9 cellular contexts compared by ENCODE assay signal in the genomic region with DNA sequence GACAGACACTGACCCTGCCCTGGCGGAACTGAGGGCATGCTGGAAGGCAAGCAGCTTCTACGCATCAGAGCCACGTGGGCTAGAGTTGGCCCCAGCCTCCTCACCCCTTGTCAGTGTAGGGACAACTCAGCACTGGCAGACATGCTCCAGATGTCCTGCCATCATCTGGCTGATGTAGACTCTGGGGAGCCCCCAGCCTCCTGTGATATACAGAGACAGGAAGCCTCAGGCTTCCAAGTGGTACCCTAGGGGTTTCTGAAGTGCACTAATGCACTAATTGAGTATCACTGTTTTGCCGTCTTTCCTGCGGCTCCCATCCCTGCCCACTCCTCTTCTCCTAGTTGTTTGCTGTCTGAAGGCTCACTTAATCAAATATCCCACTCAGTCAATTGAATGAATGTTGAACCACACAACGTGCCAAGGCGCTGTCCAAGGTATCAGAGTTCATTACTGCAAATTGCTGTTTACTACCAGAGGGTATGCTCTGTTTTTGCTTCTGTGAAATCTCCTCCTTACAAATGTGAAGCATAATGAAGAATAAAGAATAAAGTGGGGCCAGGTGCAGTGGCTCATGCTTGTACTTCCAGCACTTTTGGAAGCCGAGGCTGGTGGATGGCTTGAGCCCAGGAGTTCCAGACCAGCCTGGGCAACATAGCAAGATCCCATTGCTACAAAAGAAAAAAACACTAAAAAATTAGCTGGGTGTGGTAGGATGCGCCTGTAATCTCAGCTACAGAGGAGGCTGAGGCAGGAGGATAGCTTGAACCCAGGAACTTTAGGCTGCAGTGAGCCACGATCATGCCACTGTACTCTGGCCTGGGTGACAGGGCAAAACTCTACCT.
A peak's percentile ranks its signal among the peaks of the same experiment; 100 is the strongest.
DNase-seq lines count a peak whose midpoint lies in the region; ATAC-seq, FAIRE-seq and TF ChIP-seq lines count a peak whose summit lies in the region.
"Had no signal": no experiment of that assay in that cellular context is flagged by ENCODE, and none has a peak within 500 bp of the region (broad histone marks: within the 10 kb centered on the region; RNA-seq: fewer than 3 reads in every experiment).

No MANE protein-coding gene starts in this region.

- WGBS in K562 (ENCODE audit: insufficient coverage, low coverage, missing lambda C conversion rate), result 2% methylated on average over 10 of the region's 10 CpGs
- WGBS in mesenchymal stem cell, result 72% methylated on average over 10 of the region's 10 CpGs
- 68 to 71% (median 69%) methylated on average over 10 of the region's 10 CpGs for WGBS in stomach, 5 donors

- no peak overlapping the region for H3K18ac ChIP-seq in mesenchymal stem cell (ENCODE audit: low read depth in 1 of 2, low read length in 2 of 2)

- H4K8ac ChIP-seq in mesenchymal stem cell (ENCODE audit: low read length), result no peak overlapping the region

- no peak overlapping the region for H2AK5ac ChIP-seq in mesenchymal stem cell (ENCODE audit: low read length, severe bottlenecking)

- no peak overlapping the region for H2BK120ac ChIP-seq in mesenchymal stem cell (ENCODE audit: low read depth, low read length)

- no peak overlapping the region for H3K4ac ChIP-seq in mesenchymal stem cell (ENCODE audit: low read depth in 1 of 2, low read length in 2 of 2)

- H3K27ac ChIP-seq in K562 (ENCODE audit: extremely low read depth, low read depth, low read length) (no peak overlapping the region), mesenchymal stem cell (ENCODE audit: low read length, poor library complexity, severe bottlenecking) (no peak overlapping the region), stomach (no peak overlapping the region)

- no peak overlapping the region for H2BK5ac ChIP-seq in mesenchymal stem cell (ENCODE audit: low read depth, low read length, poor library complexity, severe bottlenecking)

- H3K36me3 ChIP-seq in K562 (ENCODE audit: control insufficient read depth, insufficient read depth, low read length) (no peaks in the 10 kb centered on the region), mesenchymal stem cell (ENCODE audit: control insufficient read depth in 1 of 2, insufficient read depth in 2 of 2, low read depth in 1 of 2, low read length in 2 of 2) (no peaks in the 10 kb centered on the region), stomach (no peaks in the 10 kb centered on the region)

- no peaks in the 10 kb centered on the region for H3K9me3 ChIP-seq in K562 (replicated peaks; ENCODE audit: control insufficient read depth, insufficient read depth, low read depth, low read length)
- H3K9me3 ChIP-seq in mesenchymal stem cell (ENCODE audit: control insufficient read depth, low read length), result no peaks in the 10 kb centered on the region
- H3K9me3 ChIP-seq in stomach, result no peaks in the 10 kb centered on the region

- no peaks in the 10 kb centered on the region for H3K4me1 Mint-ChIP-seq in natural killer cell treated with Interleukin-12 subunit alpha and Interleukin-12 subunit beta and Interleukin-15 and Interleukin-18, amount 100 ng/mL, for 72 hours (ENCODE audit: low read depth in 2 of 2)

- no peak overlapping the region for H3K4me3 Mint-ChIP-seq in natural killer cell treated with Interleukin-12 subunit alpha and Interleukin-12 subunit beta and Interleukin-15 and Interleukin-18, amount 100 ng/mL, for 72 hours
- H3K4me3 Mint-ChIP-seq: HFFc6 had no signal

- no peaks in the 10 kb centered on the region for H3K79me1 ChIP-seq in mesenchymal stem cell (replicated peaks; ENCODE audit: low read length, poor library complexity, severe bottlenecking)

- intact Hi-C loops in K562 (cut with micrococcal nuclease), result no loop called here
- intact Hi-C loops in stomach (cut with DNase I; ENCODE audit: low total_unique reads), result no loop called here

- H3K4me1 ChIP-seq in K562 (replicated peaks in 1 of 2; ENCODE audit: control insufficient read depth in 2 of 2, insufficient read depth in 2 of 2, low read length in 2 of 2), result no peaks in the 10 kb centered on the region
- peaks cover 4% of the 10 kb centered on the region for H3K4me1 ChIP-seq in mesenchymal stem cell (ENCODE audit: control insufficient read depth, insufficient read depth, low read depth, low read length)
- no peaks in the 10 kb centered on the region for H3K4me1 ChIP-seq in stomach

- peaks cover 10 to 13% of the 10 kb centered on the region in 2 donors for H3K27me3 Mint-ChIP-seq in natural killer cell treated with Interleukin-12 subunit alpha and Interleukin-12 subunit beta and Interleukin-15 and Interleukin-18, amount 100 ng/mL, for 72 hours

- no peaks in the 10 kb centered on the region for H3K36me3 Mint-ChIP-seq in natural killer cell treated with Interleukin-12 subunit alpha and Interleukin-12 subunit beta and Interleukin-15 and Interleukin-18, amount 100 ng/mL, for 72 hours

- ATAC-seq in K562, result no peak
- no peak for ATAC-seq in natural killer cell treated with Interleukin-12 subunit alpha and Interleukin-12 subunit beta and Interleukin-15 and Interleukin-18, amount 100 ng/mL, for 72 hours

- BruUV-seq in K562 (replicated peaks; lab: Mats Ljungman, UMichigan), result no TSS peak

- H3K9me3 Mint-ChIP-seq in natural killer cell treated with Interleukin-12 subunit alpha and Interleukin-12 subunit beta and Interleukin-15 and Interleukin-18, amount 100 ng/mL, for 72 hours, result no peaks in the 10 kb centered on the region
- H3K9me3 Mint-ChIP-seq: HFFc6 had no signal

- TF ChIP-seq RAD21 in K562 (CRISPR knock-in tag; conservative IDR thresholded peaks at IDR 0.05 in 1 of 2, IDR thresholded peaks at IDR 0.05 in 1 of 2), result no peak

- no peak overlapping the region for H3K23ac ChIP-seq in mesenchymal stem cell (ENCODE audit: low read length in 2 of 2)

- H2BK15ac ChIP-seq in mesenchymal stem cell (ENCODE audit: low read depth, poor library complexity, severe bottlenecking), result no peak overlapping the region

- H3K9me1 ChIP-seq in K562 (ENCODE audit: control insufficient read depth, insufficient read depth, low read length), result no peaks in the 10 kb centered on the region

- TF ChIP-seq POLR2A in K562 (conservative IDR thresholded peaks at IDR 0.05) (no peak), stomach (IDR thresholded peaks at IDR 0.05) (no peak)

- TF ChIP-seq CTCF in GM12865 (IDR thresholded peaks at IDR 0.05; ENCODE audit: insufficient read depth, low read depth, low read length, missing control alignments), result no peak
- TF ChIP-seq CTCF in K562 (IDR thresholded peaks at IDR 0.05 in 2 of 3, conservative IDR thresholded peaks at IDR 0.05 in 1 of 3; ENCODE audit: insufficient read depth in 2 of 3, low read depth in 1 of 3, low read length in 3 of 3), result no peak
- TF ChIP-seq CTCF in stomach (IDR thresholded peaks at IDR 0.05), result no peak

- peak overlapping the region in 1 of 2 experiments; percentile 77 for H3K14ac ChIP-seq in mesenchymal stem cell (ENCODE audit: low read length in 2 of 2)

- POLR2A ChIA-PET in K562 (lab: Yijun Ruan, JAX), result no interaction called here

- H3K4me3 ChIP-seq in GM12865 (ENCODE audit: low read depth, low read length) (no peak overlapping the region), K562 (no peak overlapping the region), mesenchymal stem cell (ENCODE audit: insufficient read depth in 1 of 2, low read depth in 1 of 2, low read length in 2 of 2) (no peak overlapping the region), stomach (no peak overlapping the region)

- H2BK12ac ChIP-seq in mesenchymal stem cell (ENCODE audit: low read length in 2 of 2), result no peak overlapping the region

- peaks cover 3 to 24% of the 10 kb centered on the region in 2 experiments for H3K27me3 ChIP-seq in K562 (ENCODE audit: control insufficient read depth in 2 of 2, insufficient read depth in 2 of 2, low read length in 2 of 2)
- peaks cover 6 to 25% of the 10 kb centered on the region in 2 experiments for H3K27me3 ChIP-seq in mesenchymal stem cell (ENCODE audit: control insufficient read depth in 1 of 2, insufficient read depth in 1 of 2, low read length in 2 of 2)
- no peaks in the 10 kb centered on the region for H3K27me3 ChIP-seq in stomach

- H3K9ac ChIP-seq in K562 (ENCODE audit: insufficient read depth in 1 of 2, low read depth in 2 of 2, low read length in 2 of 2), result no peak overlapping the region
- no peak overlapping the region for H3K9ac ChIP-seq in mesenchymal stem cell (ENCODE audit: low read length)

- no peak for FAIRE-seq in K562 (lab: Jason Lieb, UNC)

- H2AFZ ChIP-seq in K562 (ENCODE audit: low read depth, low read length) (no peak overlapping the region), mesenchymal stem cell (ENCODE audit: low read depth, low read length) (no peak overlapping the region)

- peak; percentile 17 for DNase-seq in GM12865 (ENCODE audit: low read depth)
- DNase-seq in NCI-H2171 (lab: John Stamatoyannopoulos, UW), result peak; percentile 55
- DNase-seq in K562 (ENCODE audit: extremely low read depth in 1 of 4, low spot score in 3 of 4), result no peak
- DNase-seq in mesenchymal stem cell, result peak; percentile 35
- no peak for DNase-seq in nucleus accumbens (lab: John Stamatoyannopoulos, UW)
- DNase-seq in natural killer cell treated with Interleukin-12 subunit alpha and Interleukin-12 subunit beta and Interleukin-15 and Interleukin-18, amount 100 ng/mL, for 72 hours (ENCODE audit: low spot score), result no peak
- DNase-seq in stomach, result no peak
- DNase-seq: amygdala, HFFc6 had no signal

- H3K4me2 ChIP-seq in K562 (ENCODE audit: insufficient read depth, low read length) (no peak overlapping the region), mesenchymal stem cell (ENCODE audit: low read length, poor library complexity, severe bottlenecking) (no peak overlapping the region)

- H4K20me1 ChIP-seq in K562 (replicated peaks; ENCODE audit: control insufficient read depth, insufficient read depth, low read length), result no peaks in the 10 kb centered on the region

- H3K27ac Mint-ChIP-seq in natural killer cell treated with Interleukin-12 subunit alpha and Interleukin-12 subunit beta and Interleukin-15 and Interleukin-18, amount 100 ng/mL, for 72 hours, result no peak overlapping the region
- H3K27ac Mint-ChIP-seq: HFFc6 had no signal

- CTCF ChIA-PET in K562 (lab: Yijun Ruan, JAX; ENCODE audit: low intra/inter-chr PET ratio), result no interaction called here

- no peak overlapping the region for H4K91ac ChIP-seq in mesenchymal stem cell (ENCODE audit: low read length)

- TF ChIP-seq EP300 in K562 (IDR thresholded peaks at IDR 0.05; ENCODE audit: low read length) (no peak), stomach (IDR thresholded peaks at IDR 0.05) (no peak)

- H3K79me2 ChIP-seq in K562 (ENCODE audit: control insufficient read depth, insufficient read depth, low read length), result no peaks in the 10 kb centered on the region

- in situ Hi-C loops in K562 (cut with MboI), result no loop called here

TF ChIP-seq in K562, 482 proteins besides CTCF, POLR2A, EP300 and RAD21 (continues in another document):
- peak; percentile 87 for TF ChIP-seq EHMT2 (IDR thresholded peaks at IDR 0.05)

Comparison
In these comparisons a context has a peak if more than half of its experiments do, and no peak if none do; other contexts are left out.
1. DNase-seq: peak in GM12865 (single experiment), NCI-H2171 (single experiment) and mesenchymal stem cell (single experiment); none in K562 (0 of 4), nucleus accumbens (0 of 56), natural killer cell treated with Interleukin-12 subunit alpha and Interleukin-12 subunit beta and Interleukin-15 and Interleukin-18, amount 100 ng/mL, for 72 hours (single experiment) and stomach (single experiment).